Comparison of ENCODE assay signal across 25 cellular contexts in the genomic region with DNA sequence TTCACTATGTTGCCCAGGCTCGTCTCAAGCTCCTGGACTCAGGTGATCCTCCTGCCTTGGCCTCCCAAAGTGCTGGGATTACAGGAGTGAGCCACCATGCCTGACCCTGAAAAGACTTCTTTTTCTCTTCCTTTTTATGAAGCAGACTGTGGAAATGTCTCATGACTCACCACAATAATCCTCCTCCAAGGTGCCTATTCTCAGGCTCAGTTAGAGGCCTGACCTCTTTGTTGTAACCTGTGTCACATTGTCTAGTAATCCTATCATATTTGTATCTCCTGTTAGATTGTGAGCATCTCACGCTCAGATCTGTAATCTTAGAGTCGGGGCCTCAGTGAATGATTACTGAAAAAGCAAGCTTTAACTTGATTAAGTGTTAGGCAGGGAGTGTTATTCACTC.
"Had no signal": no experiment of that assay in that cellular context is flagged by ENCODE, and none has a peak within 500 bp of the region (broad histone marks: within the 10 kb centered on the region; RNA-seq: fewer than 3 reads in every experiment).

No MANE protein-coding gene starts in this region.

- H3K36me3 Mint-ChIP-seq: activated naive CD4-positive, alpha-beta T cell treated with anti-CD3 and anti-CD28 coated beads, Interleukin-2, amount 10 ng/mL, durations not matched to agents 7 days and 5 days; activated naive CD8-positive, alpha-beta T cell treated with anti-CD3 and anti-CD28 coated beads for 36 hours had no signal

- H3K4me1 Mint-ChIP-seq: activated CD4-positive, alpha-beta memory T cell treated with anti-CD3 and anti-CD28 coated beads, Interleukin-2, amount 10 ng/mL, durations not matched to agents 7 days and 5 days; activated naive CD4-positive, alpha-beta T cell treated with anti-CD3 and anti-CD28 coated beads, Interleukin-2, amount 10 ng/mL, durations not matched to agents 7 days and 5 days had no signal

- H3K4me3 Mint-ChIP-seq: activated B cell treated with CpG ODN at 0.5 μM for 24 hours; activated CD4-positive, alpha-beta memory T cell treated with anti-CD3 and anti-CD28 coated beads, Interleukin-2, amount 10 ng/mL, durations not matched to agents 7 days and 5 days; activated naive CD4-positive, alpha-beta T cell treated with anti-CD3 and anti-CD28 coated beads, Interleukin-2, amount 10 ng/mL, durations not matched to agents 7 days and 5 days; activated naive CD8-positive, alpha-beta T cell treated with anti-CD3 and anti-CD28 coated beads for 36 hours; T-helper 1 cell treated with Interleukin-12 subunit alpha and Interleukin-12 subunit beta and Interleukin-4 antibody, amounts not matched to agents 30 μg/mL and 1 μg/mL, for 36 hours had no signal

- DNase-seq: activated B cell treated with CpG ODN at 0.5 μM for 24 hours; activated CD4-positive, alpha-beta memory T cell treated with anti-CD3 and anti-CD28 coated beads, Interleukin-2, amount 10 ng/mL, durations not matched to agents 7 days and 5 days; activated CD4-positive, alpha-beta T cell treated with anti-CD3 and anti-CD28 coated beads for 1 hour; activated CD4-positive, alpha-beta T cell treated with anti-CD3 and anti-CD28 coated beads, Interleukin-2, amount 50 U/mL, for 1 hour; activated gamma-delta T cell treated with Interleukin-2 at 50 U/mL for 16 hours; activated naive CD4-positive, alpha-beta T cell treated with anti-CD3 and anti-CD28 coated beads, Interleukin-2, amount 10 ng/mL, durations not matched to agents 7 days and 5 days; activated naive CD8-positive, alpha-beta T cell treated with anti-CD3 and anti-CD28 coated beads for 36 hours; activated T-cell treated with anti-CD3 and anti-CD28 coated beads for 4 hours; activated T-cell treated with anti-CD3 and anti-CD28 coated beads, Interleukin-2, amount 50 U/mL, for 48 hours; brain microvascular endothelial cell; cerebellar nuclear complex; Karpas-422; NCI-H1092; NCI-H1417; NCI-H1930; NCI-H2171; NCI-H2227 treated with DMSO at 0.1 percent for 48 hours; NCI-H446 treated with DMSO at 0.1 percent for 48 hours; NCI-H524 treated with DMSO at 0.1 percent for 48 hours; NCI-H748 treated with DMSO at 0.1 percent for 48 hours; OCI-M1; Peyer's patch; SHP77 treated with DMSO at 0.1 percent for 48 hours had no signal

- H3K27ac Mint-ChIP-seq: activated B cell treated with CpG ODN at 0.5 μM for 24 hours; activated CD4-positive, alpha-beta memory T cell treated with anti-CD3 and anti-CD28 coated beads, Interleukin-2, amount 10 ng/mL, durations not matched to agents 7 days and 5 days; activated naive CD4-positive, alpha-beta T cell treated with anti-CD3 and anti-CD28 coated beads, Interleukin-2, amount 10 ng/mL, durations not matched to agents 7 days and 5 days; activated naive CD8-positive, alpha-beta T cell treated with anti-CD3 and anti-CD28 coated beads for 36 hours; activated T-helper 2 cell treated with anti-CD3 and anti-CD28 coated beads, Interferon-gamma antibody, Interleukin-2, Interleukin-4, amounts not matched to agents 10 μg/mL and 5 μg/mL and 100 μg/mL, durations not matched to agents 14 hours and 24 hours and 36 hours; T-helper 1 cell treated with Interleukin-12 subunit alpha and Interleukin-12 subunit beta and Interleukin-4 antibody, amounts not matched to agents 30 μg/mL and 1 μg/mL, for 36 hours had no signal

- H3K27me3 Mint-ChIP-seq: activated B cell treated with CpG ODN at 0.5 μM for 24 hours; activated naive CD8-positive, alpha-beta T cell treated with anti-CD3 and anti-CD28 coated beads for 36 hours had no signal

- H3K9me3 Mint-ChIP-seq: activated B cell treated with CpG ODN at 0.5 μM for 24 hours; activated CD4-positive, alpha-beta memory T cell treated with anti-CD3 and anti-CD28 coated beads, Interleukin-2, amount 10 ng/mL, durations not matched to agents 7 days and 5 days; activated naive CD4-positive, alpha-beta T cell treated with anti-CD3 and anti-CD28 coated beads, Interleukin-2, amount 10 ng/mL, durations not matched to agents 7 days and 5 days; activated naive CD8-positive, alpha-beta T cell treated with anti-CD3 and anti-CD28 coated beads for 36 hours; activated T-helper 2 cell treated with anti-CD3 and anti-CD28 coated beads, Interferon-gamma antibody, Interleukin-2, Interleukin-4, amounts not matched to agents 10 μg/mL and 5 μg/mL and 100 μg/mL, durations not matched to agents 14 hours and 24 hours and 36 hours; T-helper 1 cell treated with Interleukin-12 subunit alpha and Interleukin-12 subunit beta and Interleukin-4 antibody, amounts not matched to agents 30 μg/mL and 1 μg/mL, for 36 hours had no signal
